In genomic region chr5:141096586-141096985, GRCh38 we compare ENCODE assay signal across 9 cellular contexts. TPM values are rescaled to one million over a fixed set of nuclear protein-coding genes. Genes with fewer than 3 reads are reported as not detected.
"Had no signal": no experiment of that assay in that cellular context is flagged by ENCODE, and none has a peak within 500 bp of the region (broad histone marks: within the 10 kb centered on the region; RNA-seq: fewer than 3 reads in every experiment).

No MANE protein-coding gene starts in this region.

RNA-seq across cellular contexts. Expression of gene PCDHB2, which starts 2.2 kb away (rescaled TPM):
- total RNA-seq: OCI-LY7 had no signal

RNA-seq across cellular contexts. Expression of gene PCDHB3, which starts 3.7 kb away (rescaled TPM):
- total RNA-seq: OCI-LY7 had no signal

RNA-seq across cellular contexts. Expression of gene PCDHB4, which starts 25.0 kb away (rescaled TPM):
- total RNA-seq: OCI-LY7 had no signal

RNA-seq across cellular contexts. Expression of gene PCDHB5, which starts 38.4 kb away (rescaled TPM):
- total RNA-seq: OCI-LY7, PC-9 had no signal

RNA-seq across cellular contexts. Expression of gene PCDHB1, which starts 45.4 kb away (rescaled TPM):
- total RNA-seq: OCI-LY7, PC-9, Peyer's patch, Right ventricle myocardium inferior, Right ventricle myocardium superior, RPMI7951, SJCRH30, SJSA1, SK-MEL-5 had no signal
